8 cellular contexts compared by ENCODE assay signal in genomic region chr10:62268399-62269076, GRCh38. TPM values are rescaled to one million over a fixed set of nuclear protein-coding genes. Genes with fewer than 3 reads are reported as not detected.
DNase-seq lines count a peak whose midpoint lies in the region; ATAC-seq and TF ChIP-seq lines count a peak whose summit lies in the region.

RTKN2 (minus strand) TSS chr10:62268844; CDS start chr10:62268610, 234 bp downstream.

- WGBS in HUES64, result under 1% methylated on average over 62 of the region's 62 CpGs

- H3K4me1 ChIP-seq in CD8-positive, alpha-beta T cell (ENCODE audit: insufficient read depth, low read length), result peaks cover 13% of the 10 kb centered on the region
- peaks cover 18% of the 10 kb centered on the region for H3K4me1 ChIP-seq in HUES64 (ENCODE audit: insufficient read depth, low read length)

- peaks cover 12% of the 10 kb centered on the region for H3K27me3 Mint-ChIP-seq in CD8-positive, alpha-beta T cell (ENCODE audit: low read depth)
- H3K27me3 Mint-ChIP-seq in activated T-helper 17 cell treated with anti-CD3 and anti-CD28 coated beads, Interleukin-2, amount 50 U/mL, for 72 hours, result peaks cover 12% of the 10 kb centered on the region
- peaks cover 8 to 23% (median 11%) of the 10 kb centered on the region in 5 donors for H3K27me3 Mint-ChIP-seq in naive thymus-derived CD8-positive, alpha-beta T cell
- peaks cover 6 to 12% of the 10 kb centered on the region in 2 donors for H3K27me3 Mint-ChIP-seq in stimulated activated naive B cell treated with anti-CD40 and anti-IgM and Interleukin-4, amounts not matched to agents 10 μg/mL and 1 μg/mL and 100 μg/mL, for 72 hours

- H3K4me3 Mint-ChIP-seq in CD8-positive, alpha-beta T cell, result peak within 1 kb of the TSS; percentile 80
- peak within 1 kb of the TSS; percentile 79 for H3K4me3 Mint-ChIP-seq in activated T-helper 17 cell treated with anti-CD3 and anti-CD28 coated beads, Interleukin-2, amount 50 U/mL, for 72 hours
- H3K4me3 Mint-ChIP-seq in naive thymus-derived CD8-positive, alpha-beta T cell, result peak within 1 kb of the TSS; percentile 69 to 90 (median 82)
- H3K4me3 Mint-ChIP-seq in stimulated activated naive B cell treated with anti-CD40 and anti-IgM and Interleukin-4, amounts not matched to agents 10 μg/mL and 1 μg/mL and 100 μg/mL, for 72 hours, result peak within 1 kb of the TSS; percentile 77 to 88

- H3K9me3 Mint-ChIP-seq in CD8-positive, alpha-beta T cell, result no peaks in the 10 kb centered on the region
- no peaks in the 10 kb centered on the region for H3K9me3 Mint-ChIP-seq in activated T-helper 17 cell treated with anti-CD3 and anti-CD28 coated beads, Interleukin-2, amount 50 U/mL, for 72 hours
- H3K9me3 Mint-ChIP-seq in naive thymus-derived CD8-positive, alpha-beta T cell, result no peaks in the 10 kb centered on the region
- H3K9me3 Mint-ChIP-seq in stimulated activated naive B cell treated with anti-CD40 and anti-IgM and Interleukin-4, amounts not matched to agents 10 μg/mL and 1 μg/mL and 100 μg/mL, for 72 hours, result no peaks in the 10 kb centered on the region

- POLR2A ChIA-PET in CD8-positive, alpha-beta T cell (lab: Charles Lee), result interaction anchor here (1.1 kb wide), 1 partner anchor 366 kb away, joined by 4 read pairs; no protein-coding TSS in a partner anchor
- POLR2A ChIA-PET in naive thymus-derived CD8-positive, alpha-beta T cell (lab: Charles Lee), result interaction anchor here (0.9 kb wide), 1 partner anchor 401 kb away, joined by 3 read pairs; no protein-coding TSS in a partner anchor

- intact Hi-C loops in CD8-positive, alpha-beta T cell (cut with DNase I, micrococcal nuclease), result loop anchor here (5.0 kb wide), 2 partner anchors 154 to 889 kb away; no protein-coding TSS in a partner anchor

- no peak for TF ChIP-seq CTCF in CD8-positive, alpha-beta T cell (IDR thresholded peaks at IDR 0.05)

- H3K36me3 ChIP-seq in CD8-positive, alpha-beta T cell (ENCODE audit: insufficient read depth, low read length), result no peaks in the 10 kb centered on the region
- no peaks in the 10 kb centered on the region for H3K36me3 ChIP-seq in HUES64 (ENCODE audit: insufficient read depth, low read length)

- no peaks in the 10 kb centered on the region for H3K27me3 ChIP-seq in CD8-positive, alpha-beta T cell (ENCODE audit: insufficient read depth, low read length)
- peaks cover 12% of the 10 kb centered on the region for H3K27me3 ChIP-seq in HUES64 (ENCODE audit: insufficient read depth, low read length)

- H3K9ac ChIP-seq in HUES64 (ENCODE audit: low read depth, low read length), result peak within 1 kb of the TSS; percentile 91

- DNase-seq in CD8-positive, alpha-beta T cell, result peak; percentile 34 to 63 (median 50)
- DNase-seq in fibroblast of peridontal ligament (ENCODE audit: extremely low read depth), result peak; percentile 61
- DNase-seq in naive thymus-derived CD8-positive, alpha-beta T cell, result peak; percentile 27 to 78 (median 50)
- DNase-seq in stimulated activated naive B cell treated with anti-CD40 and anti-IgM and Interleukin-4, amounts not matched to agents 10 μg/mL and 1 μg/mL and 100 μg/mL, for 72 hours, result peak; percentile 72

- H3K27ac Mint-ChIP-seq in CD8-positive, alpha-beta T cell, result no peak within 1 kb of the TSS
- peak within 1 kb of the TSS; percentile 20 for H3K27ac Mint-ChIP-seq in activated T-helper 17 cell treated with anti-CD3 and anti-CD28 coated beads, Interleukin-2, amount 50 U/mL, for 72 hours
- H3K27ac Mint-ChIP-seq in naive thymus-derived CD8-positive, alpha-beta T cell, result peak within 1 kb of the TSS in 6 of 10 donors; percentile 4 to 71 (median 20)
- peak within 1 kb of the TSS; percentile 27 for H3K27ac Mint-ChIP-seq in stimulated activated naive B cell treated with anti-CD40 and anti-IgM and Interleukin-4, amounts not matched to agents 10 μg/mL and 1 μg/mL and 100 μg/mL, for 72 hours

- peaks cover 10% of the 10 kb centered on the region for H3K4me1 Mint-ChIP-seq in CD8-positive, alpha-beta T cell (ENCODE audit: low read depth)
- peaks cover 3% of the 10 kb centered on the region for H3K4me1 Mint-ChIP-seq in activated T-helper 17 cell treated with anti-CD3 and anti-CD28 coated beads, Interleukin-2, amount 50 U/mL, for 72 hours
- H3K4me1 Mint-ChIP-seq in naive thymus-derived CD8-positive, alpha-beta T cell, result peaks cover 4 to 18% (median 12%) of the 10 kb centered on the region in 4 donors
- H3K4me1 Mint-ChIP-seq in stimulated activated naive B cell treated with anti-CD40 and anti-IgM and Interleukin-4, amounts not matched to agents 10 μg/mL and 1 μg/mL and 100 μg/mL, for 72 hours, result peaks cover 7 to 21% of the 10 kb centered on the region in 2 donors

- H3K36me3 Mint-ChIP-seq in CD8-positive, alpha-beta T cell, result no peaks in the 10 kb centered on the region
- H3K36me3 Mint-ChIP-seq in activated T-helper 17 cell treated with anti-CD3 and anti-CD28 coated beads, Interleukin-2, amount 50 U/mL, for 72 hours (ENCODE audit: low read depth), result no peaks in the 10 kb centered on the region
- no peaks in the 10 kb centered on the region for H3K36me3 Mint-ChIP-seq in naive thymus-derived CD8-positive, alpha-beta T cell
- H3K36me3 Mint-ChIP-seq in stimulated activated naive B cell treated with anti-CD40 and anti-IgM and Interleukin-4, amounts not matched to agents 10 μg/mL and 1 μg/mL and 100 μg/mL, for 72 hours, result no peaks in the 10 kb centered on the region

- CTCF ChIA-PET in CD8-positive, alpha-beta T cell (lab: Charles Lee), result interaction anchor here (0.6 to 2.2 kb wide), 2 partner anchors 24 to 101 kb away, joined by 4 to 6 read pairs; no protein-coding TSS in a partner anchor

- H3K4me3 ChIP-seq in CD8-positive, alpha-beta T cell (ENCODE audit: low read depth, low read length), result peak within 1 kb of the TSS; percentile 58
- peak within 1 kb of the TSS; percentile 96 for H3K4me3 ChIP-seq in HUES64 (ENCODE audit: low read length)

- H3K9me3 ChIP-seq in CD8-positive, alpha-beta T cell (ENCODE audit: low read length), result no peaks in the 10 kb centered on the region
- H3K9me3 ChIP-seq in HUES64 (ENCODE audit: insufficient read depth, low read depth, low read length), result no peaks in the 10 kb centered on the region

- ATAC-seq in CD8-positive, alpha-beta T cell, result peak; percentile 82
- ATAC-seq in GM21367 (IDR thresholded peaks at IDR 0.05; ENCODE audit: unreplicated experiment), result peak; percentile 63
- peak; percentile 87 for ATAC-seq in activated T-helper 17 cell treated with anti-CD3 and anti-CD28 coated beads, Interleukin-2, amount 50 U/mL, for 72 hours (replicated peaks)
- peak; percentile 81 to 88 for ATAC-seq in naive thymus-derived CD8-positive, alpha-beta T cell
- peak; percentile 93 to 94 for ATAC-seq in stimulated activated naive B cell treated with anti-CD40 and anti-IgM and Interleukin-4, amounts not matched to agents 10 μg/mL and 1 μg/mL and 100 μg/mL, for 72 hours (replicated peaks)

- H3K27ac ChIP-seq in CD8-positive, alpha-beta T cell (ENCODE audit: low read depth, low read length), result no peak within 1 kb of the TSS
- H3K27ac ChIP-seq in HUES64 (ENCODE audit: low read depth, low read length), result peak within 1 kb of the TSS; percentile 83

TF ChIP-seq in PFSK-1, 5 proteins besides CTCF, POLR2A, EP300 and RAD21:
- TF ChIP-seq FOXP2 (optimal IDR thresholded peaks at IDR 0.05; ENCODE audit: borderline replicate concordance, extremely low read depth, extremely low read length, insufficient read depth), result peak; percentile 81
- TF ChIP-seq, protein P1, sequence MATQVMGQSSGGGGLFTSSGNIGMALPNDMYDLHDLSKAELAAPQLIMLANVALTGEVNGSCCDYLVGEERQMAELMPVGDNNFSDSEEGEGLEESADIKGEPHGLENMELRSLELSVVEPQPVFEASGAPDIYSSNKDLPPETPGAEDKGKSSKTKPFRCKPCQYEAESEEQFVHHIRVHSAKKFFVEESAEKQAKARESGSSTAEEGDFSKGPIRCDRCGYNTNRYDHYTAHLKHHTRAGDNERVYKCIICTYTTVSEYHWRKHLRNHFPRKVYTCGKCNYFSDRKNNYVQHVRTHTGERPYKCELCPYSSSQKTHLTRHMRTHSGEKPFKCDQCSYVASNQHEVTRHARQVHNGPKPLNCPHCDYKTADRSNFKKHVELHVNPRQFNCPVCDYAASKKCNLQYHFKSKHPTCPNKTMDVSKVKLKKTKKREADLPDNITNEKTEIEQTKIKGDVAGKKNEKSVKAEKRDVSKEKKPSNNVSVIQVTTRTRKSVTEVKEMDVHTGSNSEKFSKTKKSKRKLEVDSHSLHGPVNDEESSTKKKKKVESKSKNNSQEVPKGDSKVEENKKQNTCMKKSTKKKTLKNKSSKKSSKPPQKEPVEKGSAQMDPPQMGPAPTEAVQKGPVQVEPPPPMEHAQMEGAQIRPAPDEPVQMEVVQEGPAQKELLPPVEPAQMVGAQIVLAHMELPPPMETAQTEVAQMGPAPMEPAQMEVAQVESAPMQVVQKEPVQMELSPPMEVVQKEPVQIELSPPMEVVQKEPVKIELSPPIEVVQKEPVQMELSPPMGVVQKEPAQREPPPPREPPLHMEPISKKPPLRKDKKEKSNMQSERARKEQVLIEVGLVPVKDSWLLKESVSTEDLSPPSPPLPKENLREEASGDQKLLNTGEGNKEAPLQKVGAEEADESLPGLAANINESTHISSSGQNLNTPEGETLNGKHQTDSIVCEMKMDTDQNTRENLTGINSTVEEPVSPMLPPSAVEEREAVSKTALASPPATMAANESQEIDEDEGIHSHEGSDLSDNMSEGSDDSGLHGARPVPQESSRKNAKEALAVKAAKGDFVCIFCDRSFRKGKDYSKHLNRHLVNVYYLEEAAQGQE (IDR thresholded peaks at IDR 0.05; ENCODE audit: insufficient read depth in 1 of 2, low read depth in 2 of 2, low read length in 2 of 2), result no peak

RNA-seq across cellular contexts. Expression of gene RTKN2, which starts in this region (rescaled TPM):
- under 1 TPM; 0.49 to 0.61 TPM for total RNA-seq in CD8-positive, alpha-beta T cell
- 15.9 TPM for polyA plus RNA-seq in HUES64 (2013, experiment 1 of 2)
- polyA plus RNA-seq in HUES64 (2013, experiment 2 of 2), result 15.9 TPM
- polyA plus RNA-seq in PFSK-1 (2012; ENCODE audit: insufficient read length, low read depth), result 0.26 TPM
- total RNA-seq in activated T-helper 17 cell treated with anti-CD3 and anti-CD28 coated beads, Interleukin-2, amount 50 U/mL, for 72 hours, result 1 to 10 TPM; 5.6 to 6.1 TPM
- total RNA-seq in naive thymus-derived CD8-positive, alpha-beta T cell, result under 1 TPM; 0.44 TPM
- polyA plus RNA-seq in naive thymus-derived CD8-positive, alpha-beta T cell, result under 1 TPM; 0.08 to 0.28 (median 0.09) TPM

Comparison
In these comparisons a context has a peak if more than half of its experiments do, and no peak if none do; other contexts are left out.
1. RNA of gene RTKN2 (total RNA-seq): 5.6 to 6.1 TPM in activated T-helper 17 cell treated with anti-CD3 and anti-CD28 coated beads, Interleukin-2, amount 50 U/mL, for 72 hours; 0.49 to 0.61 TPM in CD8-positive, alpha-beta T cell and 0.44 TPM in naive thymus-derived CD8-positive, alpha-beta T cell; every median in the first group is over 4 times any median in the second.
2. Peak in DNase-seq, ATAC-seq and H3K4me3 ChIP-seq in CD8-positive, alpha-beta T cell; RNA of the gene not detected or under 1 TPM.
3. Peak in DNase-seq and ATAC-seq in naive thymus-derived CD8-positive, alpha-beta T cell; RNA of the gene not detected or under 1 TPM.
4. Peak in every context shown above with its lines, with median percentiles within 50 percentile points of each other: ATAC-seq, DNase-seq and H3K4me3 Mint-ChIP-seq.